Comparison of ENCODE assay signal across 21 cellular contexts in the genomic region with DNA sequence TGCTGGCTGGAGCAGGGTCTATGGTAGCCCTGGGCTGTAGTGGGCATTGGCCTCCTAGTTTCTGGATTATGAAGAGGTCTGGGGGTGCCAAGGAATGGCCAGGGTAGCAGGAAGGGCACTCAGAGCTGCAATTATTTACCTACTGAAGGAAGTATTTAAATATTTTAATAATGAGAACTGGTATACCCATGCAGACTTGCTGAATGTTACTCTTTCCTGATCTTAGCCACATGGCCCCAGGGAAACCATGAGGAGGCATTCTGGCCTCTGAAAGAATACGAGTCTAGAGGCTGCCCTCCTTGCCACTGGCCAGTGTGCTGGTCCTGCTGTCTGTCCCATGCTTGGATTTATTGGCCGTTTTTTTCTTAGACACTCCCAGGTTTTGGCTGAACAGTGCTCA.
DNase-seq lines count a peak whose midpoint lies in the region; ATAC-seq, FAIRE-seq and TF ChIP-seq lines count a peak whose summit lies in the region.
"Had no signal": no experiment of that assay in that cellular context is flagged by ENCODE, and none has a peak within 500 bp of the region (broad histone marks: within the 10 kb centered on the region; RNA-seq: fewer than 3 reads in every experiment).

No MANE protein-coding gene starts in this region.

- BruUV-seq in HepG2 (replicated peaks; lab: Mats Ljungman, UMichigan) = no TSS peak

- no peak overlapping the region for H4K8ac ChIP-seq in neuronal stem cell (ENCODE audit: low read depth, low read length)

- no peaks in the 10 kb centered on the region; a peak in 1 of 5 replicates for H3K27me3 ChIP-seq in HepG2 (ENCODE audit: control insufficient read depth in 1 of 2, insufficient read depth in 2 of 2, low read length in 2 of 2)
- H3K27me3 ChIP-seq in right lobe of liver = no peaks in the 10 kb centered on the region
- no peaks in the 10 kb centered on the region for H3K27me3 ChIP-seq in Karpas-422 (ENCODE audit: low read length)
- H3K27me3 ChIP-seq in neuronal stem cell (ENCODE audit: control insufficient read depth in 3 of 3, insufficient read depth in 3 of 3, low read depth in 1 of 3, low read length in 3 of 3) = peaks cover 0 to 31% (median 0%) of the 10 kb centered on the region in 3 experiments
- H3K27me3 ChIP-seq in right cardiac atrium (ENCODE audit: control insufficient read depth, insufficient read depth) = no peaks in the 10 kb centered on the region
- H3K27me3 ChIP-seq: BLaER1 treated with 17β-estradiol and CSF1 and Interleukin-3, amounts not matched to agents 10 nM and 100 nM had no signal

- no peaks in the 10 kb centered on the region for H3K9me2 ChIP-seq in Karpas-422 (replicated peaks; ENCODE audit: insufficient read depth, low read length)

- in situ Hi-C loops in HepG2 (cut with HindIII; ENCODE audit: extremely low pct_ligation_motif_present, low pct_unique_long_range_greater_than_20kb) = loop anchor here (10.0 kb wide), 2 partner anchors 256 to 636 kb away; no protein-coding TSS in a partner anchor

- H2BK120ac ChIP-seq in neuronal stem cell (ENCODE audit: low read depth, low read length) = no peak overlapping the region

- H3K23ac ChIP-seq in neuronal stem cell (ENCODE audit: low read depth, low read length, poor library complexity) = no peak overlapping the region

- H3K9ac ChIP-seq in HepG2 (ENCODE audit: insufficient read depth, low read depth, low read length) (peak overlapping the region; percentile 96), Karpas-422 (ENCODE audit: low read length) (no peak overlapping the region), neuronal stem cell (ENCODE audit: low read depth, low read length, poor library complexity) (no peak overlapping the region)
- H3K9ac ChIP-seq: BLaER1 treated with 17β-estradiol and CSF1 and Interleukin-3, amounts not matched to agents 10 nM and 100 nM had no signal

- H2BK15ac ChIP-seq in neuronal stem cell (ENCODE audit: low read length) = no peak overlapping the region

- TF ChIP-seq RAD21 in HepG2 (CRISPR knock-in tag; IDR thresholded peaks at IDR 0.05) = no peak

- H3K14ac ChIP-seq in neuronal stem cell (ENCODE audit: low read length) = no peak overlapping the region

- POLR2A ChIA-PET in HepG2 (lab: Yijun Ruan, JAX) = interaction anchor here (9.5 kb wide), 1 partner anchor 19 kb away, joined by 145 read pairs; no protein-coding TSS in a partner anchor

- H4K20me1 ChIP-seq in HepG2 (ENCODE audit: insufficient read depth, low read length) (no peaks in the 10 kb centered on the region), Karpas-422 (ENCODE audit: insufficient read depth, low read depth, low read length) (no peaks in the 10 kb centered on the region)
- H4K20me1 ChIP-seq: BLaER1 treated with 17β-estradiol and CSF1 and Interleukin-3, amounts not matched to agents 10 nM and 100 nM had no signal

- 74% methylated on average over 2 of the region's 2 CpGs for WGBS in HepG2 (ENCODE audit: low lambda C conversion rate)
- 40% methylated on average over 2 of the region's 2 CpGs for WGBS in right lobe of liver (ENCODE audit: insufficient coverage, low coverage, low lambda C conversion rate, missing lambda C conversion rate)
- no CpG with 5 or more reads among the region's 2 CpGs for WGBS in neuronal stem cell (ENCODE audit: extremely low coverage in 2 of 2, insufficient read length in 2 of 2, insufficient replicate concordance in 1 of 2), 2 donors
- WGBS in right cardiac atrium = 90% methylated on average over 2 of the region's 2 CpGs

- no peak for TF ChIP-seq CTCF in HepG2 (CRISPR knock-in tag; IDR thresholded peaks at IDR 0.05)
- TF ChIP-seq CTCF in right lobe of liver (IDR thresholded peaks at IDR 0.05) = no peak

- TF ChIP-seq POLR2A in HepG2 (IDR thresholded peaks at IDR 0.05; ENCODE audit: insufficient read depth in 1 of 2, low read depth in 2 of 2, low read length in 2 of 2) = peak in 1 of 2 experiments; percentile 42; a peak in 1 of 4 replicates
- no peak for TF ChIP-seq POLR2A in right lobe of liver (IDR thresholded peaks at IDR 0.05)

- H2AK5ac ChIP-seq in neuronal stem cell (ENCODE audit: low read depth, low read length) = peak overlapping the region; percentile 49

- H2AFZ ChIP-seq in HepG2 (ENCODE audit: low read length) = no peak overlapping the region
- no peak overlapping the region for H2AFZ ChIP-seq in Karpas-422 (ENCODE audit: low read length)
- H2AFZ ChIP-seq in neuronal stem cell (ENCODE audit: low read length) = no peak overlapping the region

- H3K4me1 ChIP-seq in HepG2 (ENCODE audit: insufficient read depth, low read length) (peaks cover 92% of the 10 kb centered on the region), right lobe of liver (peaks cover 0 to 46% (median 8%) of the 10 kb centered on the region in 4 donors), Karpas-422 (ENCODE audit: low read length) (no peaks in the 10 kb centered on the region), neuronal stem cell (ENCODE audit: control insufficient read depth in 2 of 2, insufficient read depth in 1 of 2, low read depth in 1 of 2, low read length in 2 of 2) (peaks cover 19 to 22% of the 10 kb centered on the region in 2 donors), right cardiac atrium (ENCODE audit: control insufficient read depth, insufficient read depth, low read length) (no peaks in the 10 kb centered on the region)

- TF ChIP-seq EP300 in HepG2 (IDR thresholded peaks at IDR 0.05; ENCODE audit: low read depth in 2 of 2, low read length in 2 of 2) (no peak), HepG2 (CRISPR knock-in tag; IDR thresholded peaks at IDR 0.05; ENCODE audit: borderline replicate concordance) (no peak)

- no peak for ATAC-seq in HepG2
- ATAC-seq in right lobe of liver = no peak
- ATAC-seq in right cardiac atrium = no peak
- ATAC-seq: A549; CD8-positive, alpha-beta T cell had no signal

- H3K27ac ChIP-seq in HepG2 (ENCODE audit: extremely low read length, insufficient read depth, low read length) (peak overlapping the region; percentile 97), right lobe of liver (peak overlapping the region in 1 of 3 donors; percentile 74), Karpas-422 (ENCODE audit: low read length) (no peak overlapping the region), neuronal stem cell (replicated peaks; ENCODE audit: low read length) (no peak overlapping the region), right cardiac atrium (ENCODE audit: low read length) (no peak overlapping the region)
- H3K27ac ChIP-seq: BLaER1 treated with 17β-estradiol and CSF1 and Interleukin-3, amounts not matched to agents 10 nM and 100 nM; C4-2B had no signal

- H3K9me3 ChIP-seq in HepG2 (ENCODE audit: low read length) (no peaks in the 10 kb centered on the region), right lobe of liver (no peaks in the 10 kb centered on the region), Karpas-422 (ENCODE audit: low read length) (no peaks in the 10 kb centered on the region), neuronal stem cell (replicated peaks in 1 of 2; ENCODE audit: control insufficient read depth in 2 of 2, insufficient read depth in 1 of 2, low read depth in 1 of 2, low read length in 2 of 2) (no peaks in the 10 kb centered on the region), right cardiac atrium (ENCODE audit: control insufficient read depth, low read length) (no peaks in the 10 kb centered on the region)
- H3K9me3 ChIP-seq: A549; BLaER1 treated with 17β-estradiol and CSF1 and Interleukin-3, amounts not matched to agents 10 nM and 100 nM; Caco-2 had no signal

- peaks cover 0 to 2% of the 10 kb centered on the region in 2 experiments; a peak in 3 of 5 replicates for H3K36me3 ChIP-seq in HepG2 (replicated peaks in 1 of 2; ENCODE audit: control insufficient read depth in 1 of 2, insufficient read depth in 2 of 2, low read length in 2 of 2)
- no peaks in the 10 kb centered on the region for H3K36me3 ChIP-seq in right lobe of liver
- no peaks in the 10 kb centered on the region for H3K36me3 ChIP-seq in Karpas-422 (ENCODE audit: insufficient read depth, low read length)
- no peaks in the 10 kb centered on the region for H3K36me3 ChIP-seq in neuronal stem cell (replicated peaks in 1 of 2; ENCODE audit: control insufficient read depth in 2 of 2, insufficient read depth in 2 of 2, low read length in 2 of 2)
- H3K36me3 ChIP-seq: BLaER1 treated with 17β-estradiol and CSF1 and Interleukin-3, amounts not matched to agents 10 nM and 100 nM had no signal

- no peak for FAIRE-seq in HepG2 (lab: Jason Lieb, UNC)
- FAIRE-seq: A549, D721Med, G401.6, GM12891, GM19239 had no signal

- no peak overlapping the region for H4K91ac ChIP-seq in neuronal stem cell (ENCODE audit: low read depth, low read length, poor library complexity)

- CTCF ChIA-PET in HepG2 (lab: Yijun Ruan, JAX; ENCODE audit: low intra/inter-chr PET ratio, low total read pairs) = no interaction called here

- DNase-seq in HepG2 (ENCODE audit: low spot score) (no peak), right lobe of liver (no peak), Karpas-422 (peak; percentile 20), islet precursor cell (peak; percentile 35), neuronal stem cell (ENCODE audit: low spot score) (no peak), GDM1 (lab: John Stamatoyannopoulos, UW) (no peak), right cardiac atrium (no peak), globus pallidus (ENCODE audit: low spot score) (no peak)
- DNase-seq: AML-193; Caco-2; Calu3; CD4-positive, alpha-beta T cell; CD8-positive, alpha-beta T cell; DMS79 treated with DMSO at 0.1 percent for 48 hours had no signal

- H3K79me2 ChIP-seq in HepG2 (ENCODE audit: insufficient read depth, low read length) (peaks cover 34% of the 10 kb centered on the region), Karpas-422 (ENCODE audit: low read length) (no peaks in the 10 kb centered on the region)

- no peaks in the 10 kb centered on the region for H3K79me1 ChIP-seq in neuronal stem cell (ENCODE audit: low read depth, low read length)

- H3K4me2 ChIP-seq in HepG2 (ENCODE audit: low read depth, low read length) (peak overlapping the region; percentile 95), Karpas-422 (ENCODE audit: low read depth, low read length, poor library complexity, severe bottlenecking) (no peak overlapping the region), neuronal stem cell (ENCODE audit: insufficient read depth, low read length, poor library complexity, severe bottlenecking) (no peak overlapping the region)
- H3K4me2 ChIP-seq: A549; BLaER1 treated with 17β-estradiol and CSF1 and Interleukin-3, amounts not matched to agents 10 nM and 100 nM had no signal

- no peak overlapping the region for H3K4ac ChIP-seq in neuronal stem cell (ENCODE audit: low read length)

- H3K4me3 ChIP-seq in HepG2 (replicated peaks in 1 of 3; ENCODE audit: insufficient read depth in 1 of 3, low read depth in 2 of 3, low read length in 3 of 3) (peak overlapping the region; percentile 13 to 75 (median 61); a peak in 2 of 6 replicates), right lobe of liver (peak overlapping the region in 1 of 3 donors; percentile 53), Karpas-422 (ENCODE audit: low read length) (no peak overlapping the region), neuronal stem cell (ENCODE audit: low read length in 2 of 2) (no peak overlapping the region), right cardiac atrium (ENCODE audit: low read length) (no peak overlapping the region)
- H3K4me3 ChIP-seq: A549; BLaER1 treated with 17β-estradiol and CSF1 and Interleukin-3, amounts not matched to agents 10 nM and 100 nM had no signal

- intact Hi-C loops in HepG2 (cut with micrococcal nuclease; ENCODE audit: unreplicated experiment) (no loop called here), right lobe of liver (cut with DNase I) (loop anchor here (5.0 to 10.0 kb wide), 2 partner anchors 629 to 636 kb away; a partner anchor contains a TSS), right cardiac atrium (cut with DNase I) (loop anchor here in 1 of 4 donors (10.0 kb wide), 1 partner anchor 636 kb away; no protein-coding TSS in a partner anchor)

- H3K18ac ChIP-seq in neuronal stem cell (ENCODE audit: low read length) = no peak overlapping the region

- no peak overlapping the region for H2BK5ac ChIP-seq in neuronal stem cell (ENCODE audit: low read length)

- H2BK12ac ChIP-seq in neuronal stem cell (ENCODE audit: low read length) = no peak overlapping the region

Comparison
In these comparisons a context has a peak if more than half of its experiments do, and no peak if none do; other contexts are left out.
1. DNase-seq: peak in Karpas-422 (single experiment) and islet precursor cell (single experiment); none in HepG2 (single experiment), right lobe of liver (0 of 3), neuronal stem cell (single experiment), GDM1 (single experiment), right cardiac atrium (0 of 3) and globus pallidus (single experiment).
2. H3K4me3 ChIP-seq: peak in HepG2 (3 of 3); none in Karpas-422 (single experiment), neuronal stem cell (0 of 2) and right cardiac atrium (single experiment).